Comparison of ENCODE assay signal across 15 cellular contexts in the genomic region with DNA sequence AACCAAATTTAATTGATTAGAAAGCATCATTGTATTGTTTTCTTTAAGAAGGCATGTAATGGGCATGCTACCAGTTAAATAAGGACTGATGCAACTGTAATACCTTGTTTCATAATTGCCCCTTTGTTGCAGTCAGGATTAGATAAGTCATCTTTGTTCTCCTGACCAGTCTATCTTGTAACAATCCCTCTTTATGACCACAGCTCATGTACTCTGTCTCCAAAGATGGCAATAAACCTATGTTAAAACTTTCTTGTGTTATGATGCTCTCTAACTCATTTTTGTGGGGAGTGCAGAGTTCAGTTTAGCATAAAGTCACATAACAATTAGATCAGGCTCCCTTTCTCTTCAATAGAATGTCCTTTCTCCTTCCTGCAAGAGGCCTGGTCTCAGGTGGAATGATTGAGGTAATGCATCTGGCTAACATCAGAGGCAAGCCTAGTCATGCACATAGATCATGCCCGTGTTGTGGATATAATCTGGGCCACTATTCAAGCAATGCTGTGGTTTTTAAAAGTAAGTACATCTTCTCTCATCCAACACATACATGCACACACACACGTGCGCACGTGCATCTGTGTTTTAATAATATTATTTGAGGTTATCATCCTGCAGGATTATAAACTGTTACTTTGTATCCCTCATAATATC. TPM values are rescaled to one million over a fixed set of nuclear protein-coding genes. Genes with fewer than 3 reads are reported as not detected.
DNase-seq lines count a peak whose midpoint lies in the region; ATAC-seq, FAIRE-seq and TF ChIP-seq lines count a peak whose summit lies in the region.
"Had no signal": no experiment of that assay in that cellular context is flagged by ENCODE, and none has a peak within 500 bp of the region (broad histone marks: within the 10 kb centered on the region; RNA-seq: fewer than 3 reads in every experiment).

No MANE protein-coding gene starts in this region.

- H3K36me3 ChIP-seq in mammary epithelial cell (ENCODE audit: insufficient read depth, low read length), result peaks cover 14% of the 10 kb centered on the region
- H3K36me3 ChIP-seq in neutrophil, result peaks cover 83% of the 10 kb centered on the region
- H3K36me3 ChIP-seq in sigmoid colon, result no peaks in the 10 kb centered on the region

- BruUV-seq in mammary epithelial cell (replicated peaks; lab: Mats Ljungman, UMichigan), result TSS peak; percentile 10

- H3K4me1 Mint-ChIP-seq in activated CD8-positive, alpha-beta T cell treated with anti-CD3 and anti-CD28 coated beads for 36 hours (ENCODE audit: low read depth), result peaks cover 17% of the 10 kb centered on the region
- H3K4me1 Mint-ChIP-seq: natural killer cell had no signal

- no peaks in the 10 kb centered on the region for H3K9me3 Mint-ChIP-seq in activated CD8-positive, alpha-beta T cell treated with anti-CD3 and anti-CD28 coated beads for 36 hours
- H3K9me3 Mint-ChIP-seq: CD8-positive, alpha-beta T cell; natural killer cell had no signal

- H2AFZ ChIP-seq in mammary epithelial cell (ENCODE audit: low read depth, low read length), result peak overlapping the region; percentile 37

- no peak for DNase-seq in GM18507 (ENCODE audit: extremely low spot score, insufficient read length, low read depth)
- DNase-seq in MV-4-11 (lab: John Stamatoyannopoulos, UW), result peak; percentile 45
- peak; percentile 90 for DNase-seq in mammary epithelial cell
- DNase-seq in sigmoid colon, result no peak
- DNase-seq in NCI-H82 (lab: John Stamatoyannopoulos, UW), result no peak
- no peak for DNase-seq in activated CD8-positive, alpha-beta T cell treated with anti-CD3 and anti-CD28 coated beads for 36 hours
- no peak for DNase-seq in effector CD8-positive, alpha-beta T cell (lab: John Stamatoyannopoulos, UW)
- DNase-seq: activated gamma-delta T cell; CD8-positive, alpha-beta T cell; natural killer cell; NCI-H2107; SK-N-SH had no signal

- 9% methylated on average over 4 of the region's 4 CpGs for WGBS in mammary epithelial cell (ENCODE audit: low coverage, missing lambda C conversion rate)
- 40 to 82% methylated on average over 4 of the region's 4 CpGs for WGBS in sigmoid colon, 2 donors

- H3K27me3 ChIP-seq in mammary epithelial cell (ENCODE audit: insufficient read depth, low read length) (no peaks in the 10 kb centered on the region), neutrophil (no peaks in the 10 kb centered on the region), sigmoid colon (no peaks in the 10 kb centered on the region)

- POLR2A ChIA-PET in activated CD8-positive, alpha-beta T cell treated with anti-CD3 and anti-CD28 coated beads for 36 hours (lab: Charles Lee), result no interaction called here

- in situ Hi-C loops in mammary epithelial cell (cut with MboI; ENCODE audit: low sequenced_read_pairs in 2 of 2), result loop anchor here (10.0 to 25.0 kb wide), 2 partner anchors 103 to 129 kb away; no protein-coding TSS in a partner anchor

- H3K27ac ChIP-seq in mammary epithelial cell (ENCODE audit: insufficient read depth, low read depth, low read length) (peak overlapping the region; percentile 92), neutrophil (peak overlapping the region; percentile 99), sigmoid colon (no peak overlapping the region)
- H3K27ac ChIP-seq: VCaP had no signal

- intact Hi-C loops in mammary epithelial cell (cut with micrococcal nuclease), result loop anchor here (1.0 to 5.0 kb wide), 2 partner anchors 98 to 177 kb away; a partner anchor contains a TSS
- intact Hi-C loops in sigmoid colon (cut with DNase I), result no loop called here
- intact Hi-C loops in activated CD8-positive, alpha-beta T cell treated with anti-CD3 and anti-CD28 coated beads for 36 hours (cut with micrococcal nuclease), result loop anchor here (10.0 kb wide), 1 partner anchor 229 kb away; no protein-coding TSS in a partner anchor

- no peak for TF ChIP-seq POLR2A in sigmoid colon (IDR thresholded peaks at IDR 0.05)

- no peak overlapping the region for H3K27ac Mint-ChIP-seq in activated CD8-positive, alpha-beta T cell treated with anti-CD3 and anti-CD28 coated beads for 36 hours
- H3K27ac Mint-ChIP-seq: CD8-positive, alpha-beta T cell; natural killer cell had no signal

- peak overlapping the region; percentile 55 for H3K4me2 ChIP-seq in mammary epithelial cell (ENCODE audit: insufficient read depth, low read depth, low read length)
- H3K4me2 ChIP-seq: SK-N-SH had no signal

- H3K4me3 ChIP-seq in mammary epithelial cell (replicated peaks in 1 of 3; ENCODE audit: insufficient read depth in 1 of 3, low read depth in 2 of 3, low read length in 3 of 3) (no peak overlapping the region), neutrophil (ENCODE audit: low read depth in 1 of 2, low read length in 1 of 2) (no peak overlapping the region), sigmoid colon (no peak overlapping the region)

- H3K9me3 ChIP-seq in mammary epithelial cell (replicated peaks; ENCODE audit: insufficient read depth, low read length) (no peaks in the 10 kb centered on the region), neutrophil (no peaks in the 10 kb centered on the region), sigmoid colon (no peaks in the 10 kb centered on the region)
- H3K9me3 ChIP-seq: SK-N-SH had no signal

- peak overlapping the region; percentile 39 for H3K9ac ChIP-seq in mammary epithelial cell (ENCODE audit: insufficient read depth, low read length)
- H3K9ac ChIP-seq: SK-N-SH had no signal

- no peak for ATAC-seq in activated CD8-positive, alpha-beta T cell treated with anti-CD3 and anti-CD28 coated beads for 36 hours
- ATAC-seq: CD8-positive, alpha-beta T cell had no signal

- peak; percentile 45 for FAIRE-seq in GM18507 (lab: Jason Lieb, UNC)

- no peaks in the 10 kb centered on the region for H3K79me2 ChIP-seq in mammary epithelial cell (ENCODE audit: insufficient read depth, low read length)

- no peaks in the 10 kb centered on the region for H4K20me1 ChIP-seq in mammary epithelial cell (ENCODE audit: insufficient read depth, low read length)

- H3K4me1 ChIP-seq in mammary epithelial cell (ENCODE audit: insufficient read depth, low read length) (peaks cover 28% of the 10 kb centered on the region), neutrophil (ENCODE audit: control insufficient read depth in 1 of 2, insufficient read depth in 1 of 2, low read depth in 1 of 2, low read length in 1 of 2) (peaks cover 63 to 64% of the 10 kb centered on the region in 2 experiments), sigmoid colon (no peaks in the 10 kb centered on the region)

- H3K4me3 Mint-ChIP-seq in activated CD8-positive, alpha-beta T cell treated with anti-CD3 and anti-CD28 coated beads for 36 hours, result no peak overlapping the region
- H3K4me3 Mint-ChIP-seq: CD8-positive, alpha-beta T cell; natural killer cell had no signal

- no peaks in the 10 kb centered on the region for H3K27me3 Mint-ChIP-seq in activated CD8-positive, alpha-beta T cell treated with anti-CD3 and anti-CD28 coated beads for 36 hours

- TF ChIP-seq CTCF in mammary epithelial cell (conservative IDR thresholded peaks at IDR 0.05 in 1 of 2, IDR thresholded peaks at IDR 0.05 in 1 of 2; ENCODE audit: extremely low read depth in 1 of 2, insufficient read depth in 1 of 2, low read depth in 1 of 2, low read length in 2 of 2) (no peak), neutrophil (IDR thresholded peaks at IDR 0.05) (no peak), sigmoid colon (IDR thresholded peaks at IDR 0.05) (no peak)
- TF ChIP-seq CTCF in activated CD8-positive, alpha-beta T cell treated with anti-CD3 and anti-CD28 coated beads for 36 hours (IDR thresholded peaks at IDR 0.05), result no peak

- dilution Hi-C loops in mammary epithelial cell (cut with HindIII; ENCODE audit: low sequenced_read_pairs), result no loop called here

- H3K36me3 Mint-ChIP-seq in activated CD8-positive, alpha-beta T cell treated with anti-CD3 and anti-CD28 coated beads for 36 hours (ENCODE audit: low read depth), result peaks cover 1% of the 10 kb centered on the region
- H3K36me3 Mint-ChIP-seq: natural killer cell had no signal

- TF ChIP-seq EP300 in sigmoid colon (IDR thresholded peaks at IDR 0.05), result no peak

- CTCF ChIA-PET in mammary epithelial cell (lab: Charles Lee; ENCODE audit: low non-redundant PET), result interaction anchor here (0.6 kb wide), 1 partner anchor 1673 kb away, joined by 3 read pairs; no protein-coding TSS in a partner anchor
- CTCF ChIA-PET in activated CD8-positive, alpha-beta T cell treated with anti-CD3 and anti-CD28 coated beads for 36 hours (lab: Charles Lee), result interaction anchor here (1.0 to 3.3 kb wide), 2 partner anchors 80 to 133 kb away, joined by 3 to 10 read pairs; no protein-coding TSS in a partner anchor

RNA-seq across cellular contexts. Expression of a gene that starts 45.6 kb away (rescaled TPM):
- total RNA-seq in mammary epithelial cell, result 100 to 1,000 TPM in 1 of 2 donors, 10 to 100 TPM in 1; 15.2 to 119 TPM
- 22.9 TPM for polyA plus RNA-seq in mammary epithelial cell
- 40.9 TPM for polyA minus RNA-seq in mammary epithelial cell
- under 1 TPM; 0.54 to 0.82 (median 0.63) TPM for total RNA-seq in sigmoid colon
- 1 to 10 TPM in 1 of 3 donors, under 1 TPM in 2; under 0.01 to 3.2 (median 0.69) TPM for polyA plus RNA-seq in sigmoid colon
- 10 to 100 TPM; 12.2 to 17.5 TPM for total RNA-seq in activated CD8-positive, alpha-beta T cell treated with anti-CD3 and anti-CD28 coated beads for 36 hours
- total RNA-seq: G401 had no signal

Comparison
In these comparisons a context has a peak if more than half of its experiments do, and no peak if none do; other contexts are left out.
1. DNase-seq: peak in MV-4-11 (single experiment) and mammary epithelial cell (single experiment); none in GM18507 (single experiment), sigmoid colon (single experiment), NCI-H82 (single experiment), activated CD8-positive, alpha-beta T cell treated with anti-CD3 and anti-CD28 coated beads for 36 hours (single experiment) and effector CD8-positive, alpha-beta T cell (single experiment).
2. H3K27ac ChIP-seq: peak in mammary epithelial cell (single experiment) and neutrophil (single experiment); none in sigmoid colon (0 of 4).
3. RNA of a gene that starts 45.6 kb away (total RNA-seq): 15.2 to 119 TPM in mammary epithelial cell and 12.2 to 17.5 TPM in activated CD8-positive, alpha-beta T cell treated with anti-CD3 and anti-CD28 coated beads for 36 hours; 0.54 to 0.82 TPM in sigmoid colon; every median in the first group is over 4 times any median in the second.